Comparison of ENCODE assay signal across 8 cellular contexts in genomic region chr4:47010347-47011188, GRCh38. TPM values are rescaled to one million over a fixed set of nuclear protein-coding genes. Genes with fewer than 3 reads are reported as not detected.
DNase-seq lines count a peak whose midpoint lies in the region; ATAC-seq, FAIRE-seq and TF ChIP-seq lines count a peak whose summit lies in the region.

No MANE protein-coding gene starts in this region.

- TF ChIP-seq CTCF in keratinocyte (optimal IDR thresholded peaks at IDR 0.05 in 1 of 3, IDR thresholded peaks at IDR 0.05 in 1 of 3, conservative IDR thresholded peaks at IDR 0.05 in 1 of 3; ENCODE audit: extremely low read depth in 1 of 3, insufficient read depth in 2 of 3, low read length in 3 of 3) (no peak), lower lobe of right lung (IDR thresholded peaks at IDR 0.05) (no peak)

- no peaks in the 10 kb centered on the region for H4K20me1 ChIP-seq in keratinocyte (ENCODE audit: control insufficient read depth, extremely low read depth, insufficient read depth, low read length)

- no peaks in the 10 kb centered on the region for H3K79me2 ChIP-seq in keratinocyte (ENCODE audit: control insufficient read depth, insufficient read depth, low read length)

- no peaks in the 10 kb centered on the region for H3K4me1 ChIP-seq in keratinocyte (ENCODE audit: control insufficient read depth, extremely low read depth, insufficient read depth, low read length)
- H3K4me1 ChIP-seq in lower lobe of right lung = no peaks in the 10 kb centered on the region

- peak; percentile 94 for ATAC-seq in GM18858 (IDR thresholded peaks at IDR 0.05; ENCODE audit: unreplicated experiment)
- peak; percentile 95 for ATAC-seq in GM21576 (IDR thresholded peaks at IDR 0.05; ENCODE audit: unreplicated experiment)
- peak; percentile 94 for ATAC-seq in HG03571 (IDR thresholded peaks at IDR 0.05; ENCODE audit: unreplicated experiment)
- no peak for ATAC-seq in lower lobe of right lung

- H3K9me3 ChIP-seq in keratinocyte (ENCODE audit: control insufficient read depth, low read depth, low read length) (no peaks in the 10 kb centered on the region), lower lobe of right lung (no peaks in the 10 kb centered on the region)

- dilution Hi-C loops in keratinocyte (cut with MboI; ENCODE audit: extremely low pct_ligation_motif_present, low sequenced_read_pairs) = no loop called here

- DNase-seq in keratinocyte (ENCODE audit: low read depth, low spot score) (no peak), caudate nucleus (lab: John Stamatoyannopoulos, UW) (no peak), NCI-H1436 treated with DMSO at 0.1 percent for 48 hours (lab: John Stamatoyannopoulos, UW) (no peak), lower lobe of right lung (no peak)
- DNase-seq in activated CD4-positive, CD25-positive, alpha-beta regulatory T cell treated with anti-CD3 and anti-CD28 coated beads, Interleukin-2, amount 50 U/mL, for 72 hours = no peak

- H3K4me2 ChIP-seq in keratinocyte (ENCODE audit: control insufficient read depth, extremely low read depth, insufficient read depth, low read depth, low read length) = no peak overlapping the region

- H3K9me1 ChIP-seq in keratinocyte (ENCODE audit: control insufficient read depth, extremely low read depth, insufficient read depth, low read length) = no peaks in the 10 kb centered on the region

- no peak for FAIRE-seq in keratinocyte (lab: Jason Lieb, UNC)

- no peak overlapping the region for H3K9ac ChIP-seq in keratinocyte (ENCODE audit: control insufficient read depth, extremely low read depth, insufficient read depth, low read length)

- no peaks in the 10 kb centered on the region for H3K36me3 ChIP-seq in keratinocyte (ENCODE audit: control insufficient read depth in 2 of 2, extremely low read depth in 1 of 2, insufficient read depth in 2 of 2, low read length in 2 of 2)
- no peaks in the 10 kb centered on the region for H3K36me3 ChIP-seq in lower lobe of right lung

- no peaks in the 10 kb centered on the region for H3K27me3 ChIP-seq in keratinocyte (ENCODE audit: control insufficient read depth, extremely low read depth, insufficient read depth, low read length)
- H3K27me3 ChIP-seq in lower lobe of right lung (ENCODE audit: low read depth) = no peaks in the 10 kb centered on the region

- intact Hi-C loops in lower lobe of right lung (cut with DNase I) = no loop called here

- H3K27ac ChIP-seq in keratinocyte (ENCODE audit: control insufficient read depth, insufficient read depth, low read length) (no peak overlapping the region), caudate nucleus (ENCODE audit: low read depth, low read length) (no peak overlapping the region), lower lobe of right lung (no peak overlapping the region)

- peak overlapping the region; percentile 4 for H2AFZ ChIP-seq in keratinocyte (ENCODE audit: control insufficient read depth, low read length)

- H3K4me3 ChIP-seq in keratinocyte (ENCODE audit: control insufficient read depth in 2 of 3, extremely low read depth in 1 of 3, insufficient read depth in 2 of 3, low read depth in 1 of 3, low read length in 3 of 3) (no peak overlapping the region), lower lobe of right lung (no peak overlapping the region)

RNA-seq across cellular contexts. Expression of gene GABRA4, which starts 17.2 kb away (rescaled TPM):
- not detected in 3 replicates for polyA plus RNA-seq in keratinocyte
- polyA plus RNA-seq in keratinocyte (2011; ENCODE audit: low read depth) = not detected
- not detected in 2 replicates for polyA plus RNA-seq in keratinocyte (2011; cell fraction: cytosol; rRNA removed)
- polyA plus RNA-seq in keratinocyte (2011; cell fraction: nucleus; rRNA removed) = not detected in 2 replicates
- not detected in 2 replicates for polyA plus RNA-seq in keratinocyte (2012; ENCODE audit: low replicate concordance)
- not detected in 3 replicates for polyA minus RNA-seq in keratinocyte
- not detected for polyA minus RNA-seq in keratinocyte (2011; cell fraction: cytosol; rRNA and poly(A)+ RNA removed)
- polyA minus RNA-seq in keratinocyte (2011; cell fraction: nucleus; rRNA and poly(A)+ RNA removed) = not detected in 2 replicates
- not detected for total RNA-seq in lower lobe of right lung

RNA-seq across cellular contexts. Expression of gene GABRB1, which starts 20.8 kb away (rescaled TPM):
- not detected in 3 replicates for polyA plus RNA-seq in keratinocyte
- not detected for polyA plus RNA-seq in keratinocyte (2011; ENCODE audit: low read depth)
- not detected in 2 replicates for polyA plus RNA-seq in keratinocyte (2011; cell fraction: cytosol; rRNA removed)
- polyA plus RNA-seq in keratinocyte (2011; cell fraction: nucleus; rRNA removed) = not detected in 2 replicates
- polyA plus RNA-seq in keratinocyte (2012; ENCODE audit: low replicate concordance) = not detected in 2 replicates
- not detected in 3 replicates for polyA minus RNA-seq in keratinocyte
- polyA minus RNA-seq in keratinocyte (2011; cell fraction: cytosol; rRNA and poly(A)+ RNA removed) = not detected
- polyA minus RNA-seq in keratinocyte (2011; cell fraction: nucleus; rRNA and poly(A)+ RNA removed) = not detected in 2 replicates
- not detected for total RNA-seq in lower lobe of right lung

Comparison
In these comparisons a context has a peak if more than half of its experiments do, and no peak if none do; other contexts are left out.
1. ATAC-seq: peak in GM18858 (single experiment), GM21576 (single experiment) and HG03571 (single experiment); none in lower lobe of right lung (0 of 2).